19 cellular contexts compared by ENCODE assay signal in genomic region chr20:23187759-23188158, GRCh38.
DNase-seq lines count a peak whose midpoint lies in the region; ATAC-seq, FAIRE-seq and TF ChIP-seq lines count a peak whose summit lies in the region.
"Had no signal": no experiment of that assay in that cellular context is flagged by ENCODE, and none has a peak within 500 bp of the region (broad histone marks: within the 10 kb centered on the region; RNA-seq: fewer than 3 reads in every experiment).

No MANE protein-coding gene starts in this region.

- H3K27me3 ChIP-seq in body of pancreas (no peaks in the 10 kb centered on the region), spleen (replicated peaks in 1 of 7) (peaks cover 0 to 16% (median 0%) of the 10 kb centered on the region in 7 donors), neural progenitor cell (no peaks in the 10 kb centered on the region)
- H3K27me3 ChIP-seq: BLaER1 treated with 17β-estradiol and CSF1 and Interleukin-3, amounts not matched to agents 10 nM and 100 nM; ovary had no signal

- H3K4me3 ChIP-seq in body of pancreas (no peak overlapping the region), kidney (ENCODE audit: low read length in 2 of 2) (peak overlapping the region; percentile 23 to 43), spleen (no peak overlapping the region), neural progenitor cell (no peak overlapping the region)
- H3K4me3 ChIP-seq: BLaER1 treated with 17β-estradiol and CSF1 and Interleukin-3, amounts not matched to agents 10 nM and 100 nM; ovary had no signal

- 38 to 39% methylated on average over 7 of the region's 7 CpGs for WGBS in body of pancreas, 2 donors
- WGBS in spleen, 5 donors = 72 to 81% (median 80%) methylated on average over 5 to 7 of the region's 7 CpGs

- H3K9me3 Mint-ChIP-seq in neural progenitor cell = peaks cover 12% of the 10 kb centered on the region
- H3K9me3 Mint-ChIP-seq: activated T-helper 17 cell treated with anti-CD3 and anti-CD28 coated beads, Interleukin-2, amount 50 U/mL, for 72 hours; stimulated activated effector memory CD8-positive, alpha-beta T cell treated with anti-CD3 and anti-CD28 coated beads, Interleukin-12 subunit alpha, Interleukin-12 subunit beta, amount 100 ng/mL, for 72 hours had no signal

- DNase-seq in M059J (ENCODE audit: low read depth) (peak; percentile 57), body of pancreas (peak in 3 of 4 donors; percentile 43 to 83 (median 44)), kidney (peak; percentile 80), spleen (peak; percentile 60), NCI-H1092 (lab: John Stamatoyannopoulos, UW) (no peak), neural progenitor cell (ENCODE audit: low spot score) (no peak), NCI-H748 (lab: John Stamatoyannopoulos, UW; ENCODE audit: unreplicated experiment) (no peak)
- DNase-seq: activated CD4-positive, alpha-beta T cell treated with anti-CD3 and anti-CD28 coated beads, Interleukin-2, amount 50 U/mL, for 1 hour; EL; hypothalamus; NCI-H2107; stimulated activated CD4-positive, alpha-beta T cell treated with anti-CD3 and anti-CD28 coated beads, Interleukin-4, amount 100 ng/mL, for 1 hour; T-helper 2 cell had no signal

- no peak overlapping the region for H3K4me3 Mint-ChIP-seq in neural progenitor cell
- H3K4me3 Mint-ChIP-seq: activated T-helper 17 cell treated with anti-CD3 and anti-CD28 coated beads, Interleukin-2, amount 50 U/mL, for 72 hours; brain; stimulated activated effector memory CD8-positive, alpha-beta T cell treated with anti-CD3 and anti-CD28 coated beads, Interleukin-12 subunit alpha, Interleukin-12 subunit beta, amount 100 ng/mL, for 72 hours had no signal

- ATAC-seq in body of pancreas (no peak), GM21576 (IDR thresholded peaks at IDR 0.05; ENCODE audit: unreplicated experiment) (no peak)
- ATAC-seq: activated T-helper 17 cell treated with anti-CD3 and anti-CD28 coated beads, Interleukin-2, amount 50 U/mL, for 72 hours; stimulated activated effector memory CD8-positive, alpha-beta T cell treated with anti-CD3 and anti-CD28 coated beads, Interleukin-12 subunit alpha, Interleukin-12 subunit beta, amount 100 ng/mL, for 72 hours had no signal

- no peak overlapping the region for H2AFZ ChIP-seq in neural progenitor cell (replicated peaks)

- peaks cover 8% of the 10 kb centered on the region for H3K27me3 Mint-ChIP-seq in neural progenitor cell (ENCODE audit: insufficient read depth, low read depth)
- H3K27me3 Mint-ChIP-seq: activated T-helper 17 cell treated with anti-CD3 and anti-CD28 coated beads, Interleukin-2, amount 50 U/mL, for 72 hours had no signal

- H3K27ac Mint-ChIP-seq in neural progenitor cell = no peak overlapping the region
- H3K27ac Mint-ChIP-seq: activated T-helper 17 cell treated with anti-CD3 and anti-CD28 coated beads, Interleukin-2, amount 50 U/mL, for 72 hours; brain; stimulated activated effector memory CD8-positive, alpha-beta T cell treated with anti-CD3 and anti-CD28 coated beads, Interleukin-12 subunit alpha, Interleukin-12 subunit beta, amount 100 ng/mL, for 72 hours had no signal

- no peaks in the 10 kb centered on the region for H3K36me3 Mint-ChIP-seq in neural progenitor cell
- H3K36me3 Mint-ChIP-seq: brain; stimulated activated effector memory CD8-positive, alpha-beta T cell treated with anti-CD3 and anti-CD28 coated beads, Interleukin-12 subunit alpha, Interleukin-12 subunit beta, amount 100 ng/mL, for 72 hours had no signal

- H3K27ac ChIP-seq in body of pancreas = no peak overlapping the region
- no peak overlapping the region for H3K27ac ChIP-seq in kidney (ENCODE audit: low read depth in 2 of 2, low read length in 2 of 2)
- H3K27ac ChIP-seq in spleen = no peak overlapping the region
- H3K27ac ChIP-seq in neural progenitor cell = no peak overlapping the region
- H3K27ac ChIP-seq: ovary had no signal

- intact Hi-C loops in body of pancreas (cut with DNase I) = no loop called here
- intact Hi-C loops in kidney (cut with DNase I) = no loop called here
- intact Hi-C loops in spleen (cut with DNase I; ENCODE audit: low total_unique reads) = no loop called here

- H3K4me1 ChIP-seq in body of pancreas (peaks cover 7% of the 10 kb centered on the region), kidney (ENCODE audit: control insufficient read depth in 1 of 2, insufficient read depth in 1 of 2, low read depth in 1 of 2, low read length in 2 of 2) (peaks cover 5 to 10% of the 10 kb centered on the region in 2 donors), spleen (no peaks in the 10 kb centered on the region), neural progenitor cell (no peaks in the 10 kb centered on the region)

- H4K20me1 ChIP-seq in neural progenitor cell (ENCODE audit: low read depth) = no peaks in the 10 kb centered on the region
- H4K20me1 ChIP-seq: BLaER1 treated with 17β-estradiol and CSF1 and Interleukin-3, amounts not matched to agents 10 nM and 100 nM had no signal

- no peaks in the 10 kb centered on the region for H3K36me3 ChIP-seq in body of pancreas (replicated peaks in 1 of 2; ENCODE audit: insufficient read depth in 1 of 2, low read depth in 2 of 2)
- no peaks in the 10 kb centered on the region for H3K36me3 ChIP-seq in kidney (ENCODE audit: control insufficient read depth in 1 of 2, insufficient read depth in 2 of 2, low read length in 2 of 2)
- no peaks in the 10 kb centered on the region for H3K36me3 ChIP-seq in spleen
- no peaks in the 10 kb centered on the region for H3K36me3 ChIP-seq in neural progenitor cell
- H3K36me3 ChIP-seq: BLaER1 treated with 17β-estradiol and CSF1 and Interleukin-3, amounts not matched to agents 10 nM and 100 nM; ovary had no signal

- no peaks in the 10 kb centered on the region for H3K79me2 ChIP-seq in neural progenitor cell (ENCODE audit: low read depth)

- peak in 1 of 3 donors; percentile 26 for TF ChIP-seq POLR2A in body of pancreas (IDR thresholded peaks at IDR 0.05)
- no peak for TF ChIP-seq POLR2A in spleen (IDR thresholded peaks at IDR 0.05)

- no peak for TF ChIP-seq CTCF in body of pancreas (IDR thresholded peaks at IDR 0.05)
- no peak for TF ChIP-seq CTCF in kidney (IDR thresholded peaks at IDR 0.05; ENCODE audit: borderline replicate concordance, extremely low read depth, insufficient read depth)
- TF ChIP-seq CTCF in spleen (IDR thresholded peaks at IDR 0.05 in 8 of 11, conservative IDR thresholded peaks at IDR 0.05 in 3 of 11) = no peak
- no peak for TF ChIP-seq CTCF in neural progenitor cell (IDR thresholded peaks at IDR 0.05)

- H3F3A ChIP-seq in neural progenitor cell (ENCODE audit: low read depth) = no peaks in the 10 kb centered on the region

- H3K9me3 ChIP-seq in body of pancreas = no peaks in the 10 kb centered on the region
- H3K9me3 ChIP-seq in kidney (ENCODE audit: control insufficient read depth in 1 of 2, low read length in 2 of 2) = no peaks in the 10 kb centered on the region
- H3K9me3 ChIP-seq in spleen = no peaks in the 10 kb centered on the region
- no peaks in the 10 kb centered on the region for H3K9me3 ChIP-seq in neural progenitor cell (ENCODE audit: low read depth)
- H3K9me3 ChIP-seq: ovary had no signal

- H3K4me2 ChIP-seq in neural progenitor cell = no peak overlapping the region
- H3K4me2 ChIP-seq: BLaER1 treated with 17β-estradiol and CSF1 and Interleukin-3, amounts not matched to agents 10 nM and 100 nM had no signal

- H3K9ac ChIP-seq in kidney (ENCODE audit: low read length in 2 of 2) (peak overlapping the region; percentile 7 to 37), neural progenitor cell (no peak overlapping the region)
- H3K9ac ChIP-seq: BLaER1 treated with 17β-estradiol and CSF1 and Interleukin-3, amounts not matched to agents 10 nM and 100 nM had no signal

- no peak for FAIRE-seq in kidney (lab: Jason Lieb, UNC)

- H3K4me1 Mint-ChIP-seq in neural progenitor cell = no peaks in the 10 kb centered on the region
- H3K4me1 Mint-ChIP-seq: activated T-helper 17 cell treated with anti-CD3 and anti-CD28 coated beads, Interleukin-2, amount 50 U/mL, for 72 hours; brain; stimulated activated effector memory CD8-positive, alpha-beta T cell treated with anti-CD3 and anti-CD28 coated beads, Interleukin-12 subunit alpha, Interleukin-12 subunit beta, amount 100 ng/mL, for 72 hours had no signal

Comparison
In these comparisons a context has a peak if more than half of its experiments do, and no peak if none do; other contexts are left out.
1. DNase-seq: peak in M059J (single experiment), body of pancreas (3 of 4), kidney (single experiment) and spleen (single experiment); none in NCI-H1092 (single experiment), neural progenitor cell (single experiment) and NCI-H748 (single experiment).
2. H3K4me3 ChIP-seq: peak in kidney (2 of 2); none in body of pancreas (0 of 2), spleen (0 of 8) and neural progenitor cell (single experiment).